1 cellular context compared by ENCODE assay signal in the genomic region with DNA sequence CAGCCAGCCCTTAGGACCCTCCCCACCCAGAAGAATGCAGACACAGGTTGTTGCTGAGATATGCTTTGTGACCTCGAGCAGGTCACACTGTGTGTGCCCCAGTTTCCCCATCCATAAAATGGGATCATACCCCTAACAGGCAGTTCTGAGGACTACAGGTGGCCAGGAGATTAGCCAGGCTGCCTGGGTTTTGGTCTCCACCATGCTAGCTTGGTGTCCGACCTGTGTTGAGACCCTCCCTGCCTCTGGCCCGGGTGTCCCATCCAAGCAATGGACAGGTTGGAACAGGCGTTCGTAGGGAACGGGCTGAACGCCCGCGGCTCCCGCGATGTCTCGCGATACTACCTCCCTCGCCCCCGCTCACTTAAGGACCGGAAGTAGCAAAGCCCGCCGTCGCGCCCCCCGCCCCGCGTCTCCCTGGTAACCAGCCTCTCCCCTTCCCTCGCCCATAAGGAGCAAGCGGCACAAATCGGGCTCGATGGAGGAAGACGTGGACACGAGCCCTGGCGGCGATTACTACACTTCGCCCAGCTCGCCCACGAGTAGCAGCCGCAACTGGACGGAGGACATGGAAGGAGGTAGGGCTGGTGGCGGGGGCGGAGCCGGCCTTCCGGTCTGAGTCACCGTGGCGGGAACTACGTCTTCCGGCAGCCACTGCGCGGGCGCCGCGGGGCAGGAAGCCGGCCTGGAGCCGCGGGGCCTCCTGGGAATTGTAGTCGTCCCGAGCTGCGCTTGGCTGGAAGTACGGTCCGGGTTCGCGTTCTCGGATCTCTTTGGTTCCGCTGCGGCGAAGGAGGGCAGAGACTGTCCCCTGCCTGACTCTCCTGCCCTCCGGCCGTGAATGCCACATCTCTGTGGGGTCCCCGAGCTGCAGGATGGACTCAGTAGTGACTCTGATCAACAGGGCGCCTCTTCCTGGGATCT.
TF ChIP-seq lines count a peak whose summit lies in the region.

No MANE protein-coding gene starts in this region.

TF ChIP-seq in K562, 482 proteins besides CTCF, POLR2A, EP300 and RAD21 (continued from another document and continues in another):
- TF ChIP-seq, protein P1, sequence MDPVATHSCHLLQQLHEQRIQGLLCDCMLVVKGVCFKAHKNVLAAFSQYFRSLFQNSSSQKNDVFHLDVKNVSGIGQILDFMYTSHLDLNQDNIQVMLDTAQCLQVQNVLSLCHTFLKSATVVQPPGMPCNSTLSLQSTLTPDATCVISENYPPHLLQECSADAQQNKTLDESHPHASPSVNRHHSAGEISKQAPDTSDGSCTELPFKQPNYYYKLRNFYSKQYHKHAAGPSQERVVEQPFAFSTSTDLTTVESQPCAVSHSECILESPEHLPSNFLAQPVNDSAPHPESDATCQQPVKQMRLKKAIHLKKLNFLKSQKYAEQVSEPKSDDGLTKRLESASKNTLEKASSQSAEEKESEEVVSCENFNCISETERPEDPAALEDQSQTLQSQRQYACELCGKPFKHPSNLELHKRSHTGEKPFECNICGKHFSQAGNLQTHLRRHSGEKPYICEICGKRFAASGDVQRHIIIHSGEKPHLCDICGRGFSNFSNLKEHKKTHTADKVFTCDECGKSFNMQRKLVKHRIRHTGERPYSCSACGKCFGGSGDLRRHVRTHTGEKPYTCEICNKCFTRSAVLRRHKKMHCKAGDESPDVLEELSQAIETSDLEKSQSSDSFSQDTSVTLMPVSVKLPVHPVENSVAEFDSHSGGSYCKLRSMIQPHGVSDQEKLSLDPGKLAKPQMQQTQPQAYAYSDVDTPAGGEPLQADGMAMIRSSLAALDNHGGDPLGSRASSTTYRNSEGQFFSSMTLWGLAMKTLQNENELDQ (CRISPR knock-in tag; IDR thresholded peaks at IDR 0.05; ENCODE audit: borderline replicate concordance) = 0 out of 2 replicates have a peak, but pooled peaks have one; percentile 78
- TF ChIP-seq ZNF24 (IDR thresholded peaks at IDR 0.05) = peak; percentile 33; the same call in 1 of the 2 replicates
- TF ChIP-seq, protein P2, sequence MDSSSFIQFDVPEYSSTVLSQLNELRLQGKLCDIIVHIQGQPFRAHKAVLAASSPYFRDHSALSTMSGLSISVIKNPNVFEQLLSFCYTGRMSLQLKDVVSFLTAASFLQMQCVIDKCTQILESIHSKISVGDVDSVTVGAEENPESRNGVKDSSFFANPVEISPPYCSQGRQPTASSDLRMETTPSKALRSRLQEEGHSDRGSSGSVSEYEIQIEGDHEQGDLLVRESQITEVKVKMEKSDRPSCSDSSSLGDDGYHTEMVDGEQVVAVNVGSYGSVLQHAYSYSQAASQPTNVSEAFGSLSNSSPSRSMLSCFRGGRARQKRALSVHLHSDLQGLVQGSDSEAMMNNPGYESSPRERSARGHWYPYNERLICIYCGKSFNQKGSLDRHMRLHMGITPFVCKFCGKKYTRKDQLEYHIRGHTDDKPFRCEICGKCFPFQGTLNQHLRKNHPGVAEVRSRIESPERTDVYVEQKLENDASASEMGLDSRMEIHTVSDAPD (CRISPR knock-in tag; IDR thresholded peaks at IDR 0.05) = no peak
- TF ChIP-seq BHLHE40 (IDR thresholded peaks at IDR 0.05; ENCODE audit: low read length) = no peak; the same call in none of the 2 replicates
- TF ChIP-seq, protein P3, sequence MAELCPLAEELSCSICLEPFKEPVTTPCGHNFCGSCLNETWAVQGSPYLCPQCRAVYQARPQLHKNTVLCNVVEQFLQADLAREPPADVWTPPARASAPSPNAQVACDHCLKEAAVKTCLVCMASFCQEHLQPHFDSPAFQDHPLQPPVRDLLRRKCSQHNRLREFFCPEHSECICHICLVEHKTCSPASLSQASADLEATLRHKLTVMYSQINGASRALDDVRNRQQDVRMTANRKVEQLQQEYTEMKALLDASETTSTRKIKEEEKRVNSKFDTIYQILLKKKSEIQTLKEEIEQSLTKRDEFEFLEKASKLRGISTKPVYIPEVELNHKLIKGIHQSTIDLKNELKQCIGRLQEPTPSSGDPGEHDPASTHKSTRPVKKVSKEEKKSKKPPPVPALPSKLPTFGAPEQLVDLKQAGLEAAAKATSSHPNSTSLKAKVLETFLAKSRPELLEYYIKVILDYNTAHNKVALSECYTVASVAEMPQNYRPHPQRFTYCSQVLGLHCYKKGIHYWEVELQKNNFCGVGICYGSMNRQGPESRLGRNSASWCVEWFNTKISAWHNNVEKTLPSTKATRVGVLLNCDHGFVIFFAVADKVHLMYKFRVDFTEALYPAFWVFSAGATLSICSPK (IDR thresholded peaks at IDR 0.05; ENCODE audit: borderline replicate concordance) = no peak
- TF ChIP-seq, protein P4, sequence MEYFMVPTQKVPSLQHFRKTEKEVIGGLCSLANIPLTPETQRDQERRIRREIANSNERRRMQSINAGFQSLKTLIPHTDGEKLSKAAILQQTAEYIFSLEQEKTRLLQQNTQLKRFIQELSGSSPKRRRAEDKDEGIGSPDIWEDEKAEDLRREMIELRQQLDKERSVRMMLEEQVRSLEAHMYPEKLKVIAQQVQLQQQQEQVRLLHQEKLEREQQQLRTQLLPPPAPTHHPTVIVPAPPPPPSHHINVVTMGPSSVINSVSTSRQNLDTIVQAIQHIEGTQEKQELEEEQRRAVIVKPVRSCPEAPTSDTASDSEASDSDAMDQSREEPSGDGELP (CRISPR knock-in tag; IDR thresholded peaks at IDR 0.05; ENCODE audit: borderline replicate concordance) = peak; percentile 86
- TF ChIP-seq WHSC1 (IDR thresholded peaks at IDR 0.05; ENCODE audit: low read length) = no peak
- TF ChIP-seq NR2C1 (IDR thresholded peaks at IDR 0.05) = peak; percentile 49; the same call in 1 of the 2 replicates
- TF ChIP-seq NR2C1 (tag; IDR thresholded peaks at IDR 0.05) = peak; percentile 73
- TF ChIP-seq ZBTB1 (CRISPR knock-in tag; IDR thresholded peaks at IDR 0.05; ENCODE audit: borderline replicate concordance, low read depth) = 0 out of 2 replicates have a peak, but pooled peaks have one; percentile 41
- peak; percentile 86 for TF ChIP-seq MYC (IDR thresholded peaks at IDR 0.05; ENCODE audit: low read depth, low read length)
- no peak for TF ChIP-seq MYC (CRISPR knock-in tag; IDR thresholded peaks at IDR 0.05; ENCODE audit: borderline replicate concordance, low read depth)
- no peak for TF ChIP-seq ZNF316 (IDR thresholded peaks at IDR 0.05)
- TF ChIP-seq TAL1 (IDR thresholded peaks at IDR 0.05) = no peak
- no peak for TF ChIP-seq HNRNPH1 (optimal IDR thresholded peaks at IDR 0.05; ENCODE audit: low read depth, low read length)
- no peak for TF ChIP-seq TGIF2 (CRISPR knock-in tag; IDR thresholded peaks at IDR 0.05)
- TF ChIP-seq RFX7 (CRISPR knock-in tag; IDR thresholded peaks at IDR 0.05) = no peak
- no peak for TF ChIP-seq ZNF785 (CRISPR knock-in tag; IDR thresholded peaks at IDR 0.05)
- peak; percentile 63; the same call in 1 of the 2 replicates for TF ChIP-seq ERF (CRISPR knock-in tag; IDR thresholded peaks at IDR 0.05)
- TF ChIP-seq ADNP (tag; IDR thresholded peaks at IDR 0.05) = peak; percentile 97
- TF ChIP-seq, protein P5, sequence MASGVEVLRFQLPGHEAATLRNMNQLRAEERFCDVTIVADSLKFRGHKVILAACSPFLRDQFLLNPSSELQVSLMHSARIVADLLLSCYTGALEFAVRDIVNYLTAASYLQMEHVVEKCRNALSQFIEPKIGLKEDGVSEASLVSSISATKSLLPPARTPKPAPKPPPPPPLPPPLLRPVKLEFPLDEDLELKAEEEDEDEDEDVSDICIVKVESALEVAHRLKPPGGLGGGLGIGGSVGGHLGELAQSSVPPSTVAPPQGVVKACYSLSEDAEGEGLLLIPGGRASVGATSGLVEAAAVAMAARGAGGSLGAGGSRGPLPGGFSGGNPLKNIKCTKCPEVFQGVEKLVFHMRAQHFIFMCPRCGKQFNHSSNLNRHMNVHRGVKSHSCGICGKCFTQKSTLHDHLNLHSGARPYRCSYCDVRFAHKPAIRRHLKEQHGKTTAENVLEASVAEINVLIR (CRISPR knock-in tag; IDR thresholded peaks at IDR 0.05) = no peak
- TF ChIP-seq, protein P6, sequence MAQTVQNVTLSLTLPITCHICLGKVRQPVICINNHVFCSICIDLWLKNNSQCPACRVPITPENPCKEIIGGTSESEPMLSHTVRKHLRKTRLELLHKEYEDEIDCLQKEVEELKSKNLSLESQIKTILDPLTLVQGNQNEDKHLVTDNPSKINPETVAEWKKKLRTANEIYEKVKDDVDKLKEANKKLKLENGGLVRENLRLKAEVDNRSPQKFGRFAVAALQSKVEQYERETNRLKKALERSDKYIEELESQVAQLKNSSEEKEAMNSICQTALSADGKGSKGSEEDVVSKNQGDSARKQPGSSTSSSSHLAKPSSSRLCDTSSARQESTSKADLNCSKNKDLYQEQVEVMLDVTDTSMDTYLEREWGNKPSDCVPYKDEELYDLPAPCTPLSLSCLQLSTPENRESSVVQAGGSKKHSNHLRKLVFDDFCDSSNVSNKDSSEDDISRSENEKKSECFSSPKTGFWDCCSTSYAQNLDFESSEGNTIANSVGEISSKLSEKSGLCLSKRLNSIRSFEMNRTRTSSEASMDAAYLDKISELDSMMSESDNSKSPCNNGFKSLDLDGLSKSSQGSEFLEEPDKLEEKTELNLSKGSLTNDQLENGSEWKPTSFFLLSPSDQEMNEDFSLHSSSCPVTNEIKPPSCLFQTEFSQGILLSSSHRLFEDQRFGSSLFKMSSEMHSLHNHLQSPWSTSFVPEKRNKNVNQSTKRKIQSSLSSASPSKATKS (CRISPR knock-in tag; IDR thresholded peaks at IDR 0.05) = no peak
- no peak for TF ChIP-seq NR1H2 (CRISPR knock-in tag; IDR thresholded peaks at IDR 0.05)
- TF ChIP-seq CBFA2T3 (IDR thresholded peaks at IDR 0.05) = no peak
- peak; percentile 80 for TF ChIP-seq ARHGAP35 (IDR thresholded peaks at IDR 0.05; ENCODE audit: partially characterized antibody)
- TF ChIP-seq SMARCA5 (IDR thresholded peaks at IDR 0.05) = peak; percentile 97
- peak; percentile 73 for TF ChIP-seq SUPT5H (IDR thresholded peaks at IDR 0.05)
- TF ChIP-seq ELF2 (CRISPR knock-in tag; IDR thresholded peaks at IDR 0.05) = peak; percentile 78
- TF ChIP-seq, protein P7, sequence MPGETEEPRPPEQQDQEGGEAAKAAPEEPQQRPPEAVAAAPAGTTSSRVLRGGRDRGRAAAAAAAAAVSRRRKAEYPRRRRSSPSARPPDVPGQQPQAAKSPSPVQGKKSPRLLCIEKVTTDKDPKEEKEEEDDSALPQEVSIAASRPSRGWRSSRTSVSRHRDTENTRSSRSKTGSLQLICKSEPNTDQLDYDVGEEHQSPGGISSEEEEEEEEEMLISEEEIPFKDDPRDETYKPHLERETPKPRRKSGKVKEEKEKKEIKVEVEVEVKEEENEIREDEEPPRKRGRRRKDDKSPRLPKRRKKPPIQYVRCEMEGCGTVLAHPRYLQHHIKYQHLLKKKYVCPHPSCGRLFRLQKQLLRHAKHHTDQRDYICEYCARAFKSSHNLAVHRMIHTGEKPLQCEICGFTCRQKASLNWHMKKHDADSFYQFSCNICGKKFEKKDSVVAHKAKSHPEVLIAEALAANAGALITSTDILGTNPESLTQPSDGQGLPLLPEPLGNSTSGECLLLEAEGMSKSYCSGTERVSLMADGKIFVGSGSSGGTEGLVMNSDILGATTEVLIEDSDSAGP (CRISPR knock-in tag; IDR thresholded peaks at IDR 0.05) = no peak; the same call in 1 of the 2 replicates
- TF ChIP-seq MECOM (CRISPR knock-in tag; IDR thresholded peaks at IDR 0.05) = no peak
- TF ChIP-seq, protein P8, sequence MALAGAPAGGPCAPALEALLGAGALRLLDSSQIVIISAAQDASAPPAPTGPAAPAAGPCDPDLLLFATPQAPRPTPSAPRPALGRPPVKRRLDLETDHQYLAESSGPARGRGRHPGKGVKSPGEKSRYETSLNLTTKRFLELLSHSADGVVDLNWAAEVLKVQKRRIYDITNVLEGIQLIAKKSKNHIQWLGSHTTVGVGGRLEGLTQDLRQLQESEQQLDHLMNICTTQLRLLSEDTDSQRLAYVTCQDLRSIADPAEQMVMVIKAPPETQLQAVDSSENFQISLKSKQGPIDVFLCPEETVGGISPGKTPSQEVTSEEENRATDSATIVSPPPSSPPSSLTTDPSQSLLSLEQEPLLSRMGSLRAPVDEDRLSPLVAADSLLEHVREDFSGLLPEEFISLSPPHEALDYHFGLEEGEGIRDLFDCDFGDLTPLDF (CRISPR knock-in tag; IDR thresholded peaks at IDR 0.05) = peak; percentile 86
- 0 out of 2 replicates have a peak, but pooled peaks have one; percentile 44 for TF ChIP-seq ZNF830 (CRISPR knock-in tag; IDR thresholded peaks at IDR 0.05)
- TF ChIP-seq FOXA3 (CRISPR knock-in tag; conservative IDR thresholded peaks at IDR 0.05 in 1 of 2, IDR thresholded peaks at IDR 0.05 in 1 of 2) = no peak; a peak in 1 of 4 replicates
- TF ChIP-seq ILF3 (IDR thresholded peaks at IDR 0.05; ENCODE audit: borderline replicate concordance) = no peak
- TF ChIP-seq RAD51 (IDR thresholded peaks at IDR 0.05; ENCODE audit: borderline replicate concordance, low read depth) = no peak
- TF ChIP-seq ZNF354B (CRISPR knock-in tag; IDR thresholded peaks at IDR 0.05) = no peak
- no peak for TF ChIP-seq BDP1 (IDR thresholded peaks at IDR 0.05; ENCODE audit: insufficient read depth, insufficient read length)
- TF ChIP-seq, protein P9, sequence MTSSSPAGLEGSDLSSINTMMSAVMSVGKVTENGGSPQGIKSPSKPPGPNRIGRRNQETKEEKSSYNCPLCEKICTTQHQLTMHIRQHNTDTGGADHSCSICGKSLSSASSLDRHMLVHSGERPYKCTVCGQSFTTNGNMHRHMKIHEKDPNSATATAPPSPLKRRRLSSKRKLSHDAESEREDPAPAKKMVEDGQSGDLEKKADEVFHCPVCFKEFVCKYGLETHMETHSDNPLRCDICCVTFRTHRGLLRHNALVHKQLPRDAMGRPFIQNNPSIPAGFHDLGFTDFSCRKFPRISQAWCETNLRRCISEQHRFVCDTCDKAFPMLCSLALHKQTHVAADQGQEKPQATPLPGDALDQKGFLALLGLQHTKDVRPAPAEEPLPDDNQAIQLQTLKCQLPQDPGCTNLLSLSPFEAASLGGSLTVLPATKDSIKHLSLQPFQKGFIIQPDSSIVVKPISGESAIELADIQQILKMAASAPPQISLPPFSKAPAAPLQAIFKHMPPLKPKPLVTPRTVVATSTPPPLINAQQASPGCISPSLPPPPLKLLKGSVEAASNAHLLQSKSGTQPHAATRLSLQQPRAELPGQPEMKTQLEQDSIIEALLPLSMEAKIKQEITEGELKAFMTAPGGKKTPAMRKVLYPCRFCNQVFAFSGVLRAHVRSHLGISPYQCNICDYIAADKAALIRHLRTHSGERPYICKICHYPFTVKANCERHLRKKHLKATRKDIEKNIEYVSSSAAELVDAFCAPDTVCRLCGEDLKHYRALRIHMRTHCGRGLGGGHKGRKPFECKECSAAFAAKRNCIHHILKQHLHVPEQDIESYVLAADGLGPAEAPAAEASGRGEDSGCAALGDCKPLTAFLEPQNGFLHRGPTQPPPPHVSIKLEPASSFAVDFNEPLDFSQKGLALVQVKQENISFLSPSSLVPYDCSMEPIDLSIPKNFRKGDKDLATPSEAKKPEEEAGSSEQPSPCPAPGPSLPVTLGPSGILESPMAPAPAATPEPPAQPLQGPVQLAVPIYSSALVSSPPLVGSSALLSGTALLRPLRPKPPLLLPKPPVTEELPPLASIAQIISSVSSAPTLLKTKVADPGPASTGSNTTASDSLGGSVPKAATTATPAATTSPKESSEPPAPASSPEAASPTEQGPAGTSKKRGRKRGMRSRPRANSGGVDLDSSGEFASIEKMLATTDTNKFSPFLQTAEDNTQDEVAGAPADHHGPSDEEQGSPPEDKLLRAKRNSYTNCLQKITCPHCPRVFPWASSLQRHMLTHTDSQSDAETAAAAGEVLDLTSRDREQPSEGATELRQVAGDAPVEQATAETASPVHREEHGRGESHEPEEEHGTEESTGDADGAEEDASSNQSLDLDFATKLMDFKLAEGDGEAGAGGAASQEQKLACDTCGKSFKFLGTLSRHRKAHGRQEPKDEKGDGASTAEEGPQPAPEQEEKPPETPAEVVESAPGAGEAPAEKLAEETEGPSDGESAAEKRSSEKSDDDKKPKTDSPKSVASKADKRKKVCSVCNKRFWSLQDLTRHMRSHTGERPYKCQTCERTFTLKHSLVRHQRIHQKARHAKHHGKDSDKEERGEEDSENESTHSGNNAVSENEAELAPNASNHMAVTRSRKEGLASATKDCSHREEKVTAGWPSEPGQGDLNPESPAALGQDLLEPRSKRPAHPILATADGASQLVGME (CRISPR knock-in tag; IDR thresholded peaks at IDR 0.05) = peak; percentile 65; the same call in 1 of the 2 replicates
- peak; percentile 92 for TF ChIP-seq RBFOX2 (IDR thresholded peaks at IDR 0.05; ENCODE audit: low read depth, low read length)
